Comparison of ENCODE assay signal across 29 cellular contexts in genomic region chr1:181028241-181029014, GRCh38. TPM values are rescaled to one million over a fixed set of nuclear protein-coding genes. Genes with fewer than 3 reads are reported as not detected.
DNase-seq lines count a peak whose midpoint lies in the region; TF ChIP-seq lines count a peak whose summit lies in the region.
"Had no signal": no experiment of that assay in that cellular context is flagged by ENCODE, and none has a peak within 500 bp of the region (broad histone marks: within the 10 kb centered on the region; RNA-seq: fewer than 3 reads in every experiment).

No MANE protein-coding gene starts in this region.

- H3K9me3 ChIP-seq in osteoblast (ENCODE audit: low read depth, low read length): no peaks in the 10 kb centered on the region
- H3K9me3 ChIP-seq: left lung, neutrophil, prostate gland, sigmoid colon, suprapubic skin had no signal

- DNase-seq in EH (ENCODE audit: low read depth) (peak; percentile 86), HFFc6 (peak; percentile 77), astrocyte of the spinal cord (ENCODE audit: low read depth, low spot score) (peak; percentile 8), osteoblast (ENCODE audit: insufficient read length, low spot score, missing footprints) (no peak), NCI-H82 treated with DMSO at 0.1 percent for 48 hours (lab: John Stamatoyannopoulos, UW; ENCODE audit: unreplicated experiment) (no peak), NCI-H2196 treated with DMSO at 0.1 percent for 48 hours (lab: John Stamatoyannopoulos, UW; ENCODE audit: unreplicated experiment) (no peak), NCI-H1105 treated with DMSO at 0.1 percent for 48 hours (lab: John Stamatoyannopoulos, UW) (no peak)
- no peak for DNase-seq in activated CD4-positive, CD25-positive, alpha-beta regulatory T cell treated with anti-CD3 and anti-CD28 coated beads, Interleukin-2, amount 50 U/mL, for 72 hours
- DNase-seq: activated CD4-positive, alpha-beta T cell treated with anti-CD3 and anti-CD28 coated beads, Interleukin-2, amount 10 ng/mL, durations not matched to agents 7 days and 5 days; activated naive CD4-positive, alpha-beta T cell; activated T-cell treated with anti-CD3 and anti-CD28 coated beads, Interleukin-2, amount 50 U/mL, for 48 hours; amygdala; CD8-positive, alpha-beta memory T cell; cortex of kidney; endodermal cell; Kasumi-1; left lung; NCI-H1694; NCI-H2171; NCI-H510A treated with DMSO at 0.1 percent for 48 hours; Right ventricle myocardium superior; sigmoid colon; stimulated activated CD4-positive, alpha-beta T cell treated with anti-CD3 and anti-CD28 coated beads, Interleukin-15, amount 100 ng/mL, for 24 hours; stimulated activated naive CD4-positive, alpha-beta T cell; WERI-Rb-1 had no signal

- H3K4me2 ChIP-seq in osteoblast (ENCODE audit: insufficient read depth, low read length): peak overlapping the region; percentile 24

- in situ Hi-C loops in astrocyte of the spinal cord (cut with HindIII; ENCODE audit: low sequenced_read_pairs): no loop called here

- H3K4me1 Mint-ChIP-seq in HFFc6 (ENCODE audit: low read depth): peaks cover 27% of the 10 kb centered on the region

- TF ChIP-seq CTCF in HFFc6 (IDR thresholded peaks at IDR 0.05) (no peak), astrocyte of the spinal cord (IDR thresholded peaks at IDR 0.05; ENCODE audit: low read depth, low read length) (no peak), osteoblast (IDR thresholded peaks at IDR 0.05; ENCODE audit: extremely low read depth, low read depth, low read length) (no peak)

- no peaks in the 10 kb centered on the region for H3K27me3 ChIP-seq in osteoblast (ENCODE audit: insufficient read depth, low read length)
- H3K27me3 ChIP-seq: cardiac muscle cell, left lung, sigmoid colon, suprapubic skin had no signal

- H3K4me1 ChIP-seq in osteoblast (ENCODE audit: insufficient read depth, low read length): peaks cover 13% of the 10 kb centered on the region

- H3K27ac ChIP-seq in osteoblast (ENCODE audit: low read depth, low read length): no peak overlapping the region
- H3K27ac ChIP-seq: cardiac muscle cell, left lung, neutrophil, prostate gland, sigmoid colon, suprapubic skin, WERI-Rb-1 had no signal

- no peaks in the 10 kb centered on the region for H3K36me3 ChIP-seq in osteoblast (ENCODE audit: insufficient read depth, low read length)
- H3K36me3 ChIP-seq: cardiac muscle cell, left lung, neutrophil, prostate gland, sigmoid colon, suprapubic skin, WERI-Rb-1 had no signal

- no peaks in the 10 kb centered on the region for H3K27me3 Mint-ChIP-seq in HFFc6 (ENCODE audit: insufficient read depth)

- no peaks in the 10 kb centered on the region for H3K79me2 ChIP-seq in osteoblast (ENCODE audit: insufficient read depth, low read length)

- H3K4me3 ChIP-seq in astrocyte of the spinal cord (ENCODE audit: low read depth, low read length) (no peak overlapping the region), osteoblast (ENCODE audit: insufficient read depth, low read length) (no peak overlapping the region)
- H3K4me3 ChIP-seq: cardiac muscle cell, left lung, prostate gland, sigmoid colon, suprapubic skin had no signal

- no peaks in the 10 kb centered on the region for H3K36me3 Mint-ChIP-seq in HFFc6 (ENCODE audit: low read depth)
- H3K36me3 Mint-ChIP-seq: CD8-positive, alpha-beta memory T cell had no signal

- H3K4me3 Mint-ChIP-seq in HFFc6: peak overlapping the region; percentile 1; the same call in 1 of the 2 replicates
- H3K4me3 Mint-ChIP-seq: activated CD4-positive, alpha-beta T cell treated with anti-CD3 and anti-CD28 coated beads, Interleukin-2, amount 10 ng/mL, durations not matched to agents 7 days and 5 days; CD8-positive, alpha-beta memory T cell; endodermal cell had no signal

- H2AFZ ChIP-seq in osteoblast (ENCODE audit: low read length): no peak overlapping the region

- no peaks in the 10 kb centered on the region for H4K20me1 ChIP-seq in osteoblast (ENCODE audit: insufficient read depth, low read length)

- H3K27ac Mint-ChIP-seq in HFFc6: peak overlapping the region; percentile 25
- H3K27ac Mint-ChIP-seq: activated CD4-positive, alpha-beta T cell treated with anti-CD3 and anti-CD28 coated beads, Interleukin-2, amount 10 ng/mL, durations not matched to agents 7 days and 5 days; endodermal cell had no signal

- no peaks in the 10 kb centered on the region for H3K9me3 Mint-ChIP-seq in HFFc6
- H3K9me3 Mint-ChIP-seq: activated CD4-positive, alpha-beta T cell treated with anti-CD3 and anti-CD28 coated beads, Interleukin-2, amount 10 ng/mL, durations not matched to agents 7 days and 5 days; CD8-positive, alpha-beta memory T cell; endodermal cell had no signal

RNA-seq across cellular contexts. Expression of gene MR1, which starts 5.4 kb away (rescaled TPM):
- 10 to 100 TPM; 27.2 to 39.2 (median 32.2) TPM for total RNA-seq in HFFc6 (2021; fragmentation: NEBNext Ultra II Directional; extraction: Animal tissue kit (Norgen Biotek cat#: 25700))
- total RNA-seq in osteoblast: 29.3 and 33.0 TPM in 2 replicates

RNA-seq across cellular contexts. Expression of gene STX6, which starts 5.8 kb away (rescaled TPM):
- total RNA-seq in HFFc6 (2021; fragmentation: NEBNext Ultra II Directional; extraction: Animal tissue kit (Norgen Biotek cat#: 25700)): 10 to 100 TPM; 24.2 to 28.5 (median 25.3) TPM
- 27.1 and 32.2 TPM in 2 replicates for total RNA-seq in osteoblast

Comparison
In these comparisons a context has a peak if more than half of its experiments do, and no peak if none do; other contexts are left out.
1. DNase-seq: peak in EH (single experiment), HFFc6 (single experiment) and astrocyte of the spinal cord (single experiment); none in osteoblast (single experiment), activated CD4-positive, CD25-positive, alpha-beta regulatory T cell treated with anti-CD3 and anti-CD28 coated beads, Interleukin-2, amount 50 U/mL, for 72 hours (single experiment), NCI-H82 treated with DMSO at 0.1 percent for 48 hours (single experiment), NCI-H2196 treated with DMSO at 0.1 percent for 48 hours (single experiment) and NCI-H1105 treated with DMSO at 0.1 percent for 48 hours (single experiment).